In the genomic region with DNA sequence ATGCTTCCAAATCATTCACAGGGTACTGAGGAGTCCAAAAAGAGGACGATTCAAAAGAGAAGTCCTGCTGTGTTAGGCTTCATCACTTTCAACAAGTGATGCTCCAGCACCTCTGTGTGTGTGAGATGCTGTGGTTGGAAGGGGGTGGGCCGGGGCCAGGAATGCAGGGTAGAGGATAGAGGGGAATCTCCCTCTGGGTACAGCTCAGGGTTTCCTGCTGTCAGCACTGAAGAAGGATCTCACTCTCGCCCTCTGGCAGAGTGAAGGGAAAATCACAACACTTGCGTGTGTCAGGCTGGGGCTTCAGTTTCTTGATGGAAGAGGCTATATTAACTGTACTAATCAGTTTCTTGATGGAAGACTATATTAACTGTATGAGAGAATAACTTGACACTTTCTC, we compare ENCODE assay signal across 30 cellular contexts. TPM values are rescaled to one million over a fixed set of nuclear protein-coding genes. Genes with fewer than 3 reads are reported as not detected.
A peak's percentile ranks its signal among the peaks of the same experiment; 100 is the strongest.
DNase-seq lines count a peak whose midpoint lies in the region; ATAC-seq and TF ChIP-seq lines count a peak whose summit lies in the region.
"Had no signal": no experiment of that assay in that cellular context is flagged by ENCODE, and none has a peak within 500 bp of the region (broad histone marks: within the 10 kb centered on the region; RNA-seq: fewer than 3 reads in every experiment).

No MANE protein-coding gene starts in this region.

- H3K27me3 ChIP-seq in HCT116 (ENCODE audit: insufficient read depth, low read length) (peaks cover 41% of the 10 kb centered on the region), endodermal cell (ENCODE audit: control insufficient read depth, insufficient read depth, low read length, poor library complexity, severe bottlenecking) (peaks cover 13% of the 10 kb centered on the region), mesendoderm (ENCODE audit: insufficient read depth, low read length, poor library complexity) (no peaks in the 10 kb centered on the region), Karpas-422 (ENCODE audit: low read length) (no peaks in the 10 kb centered on the region)
- H3K27me3 ChIP-seq: ascending aorta, cardiac muscle cell, foreskin keratinocyte, heart right ventricle, pancreas, SJCRH30, upper lobe of left lung had no signal

- no peaks in the 10 kb centered on the region for H3K36me3 Mint-ChIP-seq in endodermal cell (ENCODE audit: low read depth)
- H3K36me3 Mint-ChIP-seq: activated CD4-positive, alpha-beta memory T cell treated with anti-CD3 and anti-CD28 coated beads for 36 hours; activated naive CD8-positive, alpha-beta T cell; mesothelial cell of epicardium; naive thymus-derived CD4-positive, alpha-beta T cell had no signal

- no peak overlapping the region for H2AFZ ChIP-seq in HCT116 (ENCODE audit: low read depth, low read length, poor library complexity, severe bottlenecking)
- H2AFZ ChIP-seq in Karpas-422 (ENCODE audit: low read length): no peak overlapping the region
- H2AFZ ChIP-seq: GM23248 had no signal

- no peak overlapping the region for H3K27ac ChIP-seq in HCT116 (ENCODE audit: low read depth, low read length)
- no peak overlapping the region for H3K27ac ChIP-seq in endodermal cell (ENCODE audit: low read depth, low read length)
- no peak overlapping the region for H3K27ac ChIP-seq in mesendoderm (ENCODE audit: low read depth, low read length)
- no peak overlapping the region for H3K27ac ChIP-seq in Karpas-422 (ENCODE audit: low read length)
- H3K27ac ChIP-seq: ascending aorta, cardiac muscle cell, coronary artery, esophagus muscularis mucosa, foreskin keratinocyte, GM23248, pancreas, SJCRH30, upper lobe of left lung had no signal

- no peak overlapping the region for H4K8ac ChIP-seq in mesendoderm (ENCODE audit: low read depth, low read length)

- no peak overlapping the region for H2BK120ac ChIP-seq in mesendoderm (ENCODE audit: low read depth, low read length)

- H4K5ac ChIP-seq in mesendoderm (ENCODE audit: low read length): no peak overlapping the region

- no peak overlapping the region for H3K23ac ChIP-seq in mesendoderm (ENCODE audit: low read length)

- WGBS in endodermal cell (ENCODE audit: insufficient coverage in 1 of 2, insufficient read length in 1 of 2), 2 experiments: 50% methylated on average over 1 to 4 of the region's 4 CpGs
- no CpG with 5 or more reads among the region's 4 CpGs for WGBS in mesendoderm (ENCODE audit: extremely low coverage, insufficient coverage, low lambda C conversion rate)

- H3K9me2 ChIP-seq in HCT116 (ENCODE audit: insufficient read depth) (no peaks in the 10 kb centered on the region), Karpas-422 (replicated peaks; ENCODE audit: insufficient read depth, low read length) (no peaks in the 10 kb centered on the region)

- H3K36me3 ChIP-seq in HCT116 (ENCODE audit: control insufficient read depth in 1 of 2, insufficient read depth in 2 of 2, low read length in 2 of 2) (no peaks in the 10 kb centered on the region), endodermal cell (ENCODE audit: control insufficient read depth, insufficient read depth, low read length) (no peaks in the 10 kb centered on the region), mesendoderm (ENCODE audit: control insufficient read depth, insufficient read depth, low read length) (no peaks in the 10 kb centered on the region), Karpas-422 (ENCODE audit: insufficient read depth, low read length) (no peaks in the 10 kb centered on the region)
- H3K36me3 ChIP-seq: ascending aorta, cardiac muscle cell, esophagus muscularis mucosa, heart right ventricle, pancreas, SJCRH30, upper lobe of left lung had no signal

- H3K56ac ChIP-seq in mesendoderm (ENCODE audit: low read length): no peak overlapping the region

- ATAC-seq in HCT116 (peak; percentile 61), GM21737 (IDR thresholded peaks at IDR 0.05; ENCODE audit: unreplicated experiment) (no peak), GM18517 (IDR thresholded peaks at IDR 0.05; ENCODE audit: unreplicated experiment) (no peak)
- ATAC-seq: activated T-helper 17 cell treated with anti-CD3 and anti-CD28 coated beads, Interleukin-2, amount 50 U/mL, for 72 hours; foreskin keratinocyte; naive thymus-derived CD4-positive, alpha-beta T cell; pancreas had no signal

- CTCF ChIA-PET in HCT116 (lab: Charles Lee): no interaction called here

- H2BK15ac ChIP-seq in mesendoderm (replicated peaks; ENCODE audit: low read depth): no peak overlapping the region

- no peak overlapping the region for H3K4ac ChIP-seq in mesendoderm (ENCODE audit: low read depth, low read length)

- RAD21 ChIA-PET in HCT116 (lab: Charles Lee; ENCODE audit: low non-redundant PET in 1 of 2, low total read pairs in 2 of 2, uncharacterized antibody in 2 of 2, unreplicated experiment in 2 of 2): no interaction called here

- H2BK5ac ChIP-seq in mesendoderm (ENCODE audit: low read length): no peak overlapping the region

- BruUV-seq in HCT116 (replicated peaks; lab: Mats Ljungman, UMichigan): no TSS peak

- peaks cover 31% of the 10 kb centered on the region for H3K27me3 Mint-ChIP-seq in endodermal cell (ENCODE audit: insufficient read depth)

- TF ChIP-seq POLR2A in HCT116 (IDR thresholded peaks at IDR 0.05; ENCODE audit: borderline replicate concordance, extremely low read depth, insufficient read depth, insufficient read length): no peak

- H3K4me3 Mint-ChIP-seq in endodermal cell: no peak overlapping the region
- H3K4me3 Mint-ChIP-seq: activated CD4-positive, alpha-beta memory T cell treated with anti-CD3 and anti-CD28 coated beads for 36 hours; activated naive CD8-positive, alpha-beta T cell; activated T-helper 17 cell treated with anti-CD3 and anti-CD28 coated beads, Interleukin-2, amount 50 U/mL, for 72 hours; mesothelial cell of epicardium; naive thymus-derived CD4-positive, alpha-beta T cell had no signal

- no peaks in the 10 kb centered on the region for H3K9me3 Mint-ChIP-seq in endodermal cell
- H3K9me3 Mint-ChIP-seq: activated CD4-positive, alpha-beta memory T cell treated with anti-CD3 and anti-CD28 coated beads for 36 hours; activated T-helper 17 cell treated with anti-CD3 and anti-CD28 coated beads, Interleukin-2, amount 50 U/mL, for 72 hours; mesothelial cell of epicardium; naive thymus-derived CD4-positive, alpha-beta T cell had no signal

- peak; percentile 13 for DNase-seq in Daoy (ENCODE audit: low read depth)
- no peak for DNase-seq in HCT116 (ENCODE audit: low read depth, low spot score)
- peak; percentile 69 for DNase-seq in endodermal cell
- peak; percentile 72 for DNase-seq in mesendoderm
- no peak for DNase-seq in Karpas-422
- DNase-seq: activated CD4-positive, alpha-beta memory T cell treated with anti-CD3 and anti-CD28 coated beads for 36 hours; activated CD8-positive, alpha-beta memory T cell treated with anti-CD3 and anti-CD28 coated beads, Interleukin-2, amount 50 U/mL, for 48 hours; C1 segment of cervical spinal cord; DMS79; foreskin keratinocyte; GM23248; heart right ventricle; naive thymus-derived CD4-positive, alpha-beta T cell; NCI-H187; NCI-H524; pancreas; SJCRH30; stimulated activated CD4-positive, alpha-beta T cell treated with anti-CD3 and anti-CD28 coated beads, Interleukin-2, amount 100 ng/mL, for 48 hours; T-helper 1 cell; upper lobe of left lung had no signal

- POLR2A ChIA-PET in HCT116 (lab: Charles Lee): no interaction called here

- H3K9me3 ChIP-seq in HCT116 (ENCODE audit: control insufficient read depth in 1 of 2, insufficient read depth in 1 of 2, low read depth in 1 of 2, low read length in 2 of 2) (no peaks in the 10 kb centered on the region), endodermal cell (ENCODE audit: control insufficient read depth, low read length) (no peaks in the 10 kb centered on the region), Karpas-422 (ENCODE audit: low read length) (no peaks in the 10 kb centered on the region)
- H3K9me3 ChIP-seq: ascending aorta, esophagus muscularis mucosa, heart right ventricle, pancreas, SJCRH30, upper lobe of left lung had no signal

- H3K18ac ChIP-seq in mesendoderm (ENCODE audit: low read length): no peak overlapping the region

- H3K4me2 ChIP-seq in HCT116 (ENCODE audit: low read length) (no peak overlapping the region), mesendoderm (ENCODE audit: low read length) (no peak overlapping the region), Karpas-422 (ENCODE audit: low read depth, low read length, poor library complexity, severe bottlenecking) (no peak overlapping the region)

- TF ChIP-seq CTCF in HCT116 (IDR thresholded peaks at IDR 0.05 in 2 of 3, conservative IDR thresholded peaks at IDR 0.05 in 1 of 3; ENCODE audit: borderline replicate concordance in 1 of 3, insufficient read depth in 1 of 3, low read depth in 2 of 3, low read length in 2 of 3) (no peak), endodermal cell (conservative IDR thresholded peaks at IDR 0.05) (peak; percentile 50)

- no peaks in the 10 kb centered on the region for H3K4me1 ChIP-seq in HCT116 (ENCODE audit: control insufficient read depth in 1 of 2, insufficient read depth in 2 of 2, low read length in 2 of 2)
- H3K4me1 ChIP-seq in endodermal cell (ENCODE audit: control insufficient read depth, insufficient read depth, low read length): no peaks in the 10 kb centered on the region
- H3K4me1 ChIP-seq in mesendoderm (ENCODE audit: control insufficient read depth, low read depth, low read length): no peaks in the 10 kb centered on the region
- H3K4me1 ChIP-seq in Karpas-422 (ENCODE audit: low read length): no peaks in the 10 kb centered on the region
- H3K4me1 ChIP-seq: ascending aorta, esophagus muscularis mucosa, foreskin keratinocyte, pancreas, SJCRH30 had no signal

- H3K79me2 ChIP-seq in HCT116 (ENCODE audit: insufficient read depth, low read length) (no peaks in the 10 kb centered on the region), mesendoderm (ENCODE audit: control insufficient read depth, insufficient read depth, low read length) (no peaks in the 10 kb centered on the region), Karpas-422 (ENCODE audit: low read length) (no peaks in the 10 kb centered on the region)

- H3K79me1 ChIP-seq in mesendoderm (ENCODE audit: low read length): no peaks in the 10 kb centered on the region

- TF ChIP-seq RAD21 in HCT116 (IDR thresholded peaks at IDR 0.05; ENCODE audit: low read depth): no peak

- no peak overlapping the region for H2AK5ac ChIP-seq in mesendoderm (ENCODE audit: low read length)

- no peak overlapping the region for H3K9ac ChIP-seq in HCT116 (ENCODE audit: low read length)
- no peak overlapping the region for H3K9ac ChIP-seq in endodermal cell (ENCODE audit: extremely low read depth, low read length, poor library complexity, severe bottlenecking)
- no peak overlapping the region for H3K9ac ChIP-seq in mesendoderm (ENCODE audit: low read length)
- no peak overlapping the region for H3K9ac ChIP-seq in Karpas-422 (ENCODE audit: low read length)
- H3K9ac ChIP-seq: GM23248 had no signal

- H4K20me1 ChIP-seq in HCT116 (ENCODE audit: insufficient read depth) (no peaks in the 10 kb centered on the region), Karpas-422 (ENCODE audit: insufficient read depth, low read depth, low read length) (no peaks in the 10 kb centered on the region)

- H3K27ac Mint-ChIP-seq in endodermal cell: no peak overlapping the region
- H3K27ac Mint-ChIP-seq: activated CD4-positive, alpha-beta memory T cell treated with anti-CD3 and anti-CD28 coated beads for 36 hours; activated naive CD8-positive, alpha-beta T cell; activated T-helper 17 cell treated with anti-CD3 and anti-CD28 coated beads, Interleukin-2, amount 50 U/mL, for 72 hours; mesothelial cell of epicardium; naive thymus-derived CD4-positive, alpha-beta T cell had no signal

- no peak overlapping the region for H3K4me3 ChIP-seq in HCT116 (replicated peaks in 1 of 2; ENCODE audit: low read depth in 1 of 2, low read length in 2 of 2)
- no peak overlapping the region for H3K4me3 ChIP-seq in endodermal cell (ENCODE audit: low read length)
- no peak overlapping the region for H3K4me3 ChIP-seq in mesendoderm (ENCODE audit: low read length)
- H3K4me3 ChIP-seq in Karpas-422 (ENCODE audit: low read length): no peak overlapping the region
- H3K4me3 ChIP-seq: ascending aorta, cardiac muscle cell, coronary artery, esophagus muscularis mucosa, GM23248, heart right ventricle, pancreas, SJCRH30, upper lobe of left lung had no signal

- peaks cover 6% of the 10 kb centered on the region for H3K4me1 Mint-ChIP-seq in endodermal cell
- H3K4me1 Mint-ChIP-seq: activated T-helper 17 cell treated with anti-CD3 and anti-CD28 coated beads, Interleukin-2, amount 50 U/mL, for 72 hours had no signal

- intact Hi-C loops in HCT116 (cut with micrococcal nuclease): no loop called here

RNA-seq across cellular contexts. Expression of gene ZNF407, which starts 18.0 kb away (rescaled TPM):
- total RNA-seq in Daoy (2014; rRNA removed; shearing (Covaris generic)): 5.9 TPM in 2 replicates
- total RNA-seq in HCT116 (2021; ENCODE audit: unreplicated experiment) (7.6 TPM), endodermal cell (10 to 100 TPM in 1 of 2 donors, 1 to 10 TPM in 1; 7.6 to 13.1 TPM)
- polyA plus RNA-seq in HCT116 (2012): 2.0 and 2.2 TPM in 2 replicates
- polyA plus RNA-seq in endodermal cell (2013, experiment 1 of 2): 5.1 TPM
- 5.6 TPM for polyA plus RNA-seq in endodermal cell (2013, experiment 2 of 2)
- 2.7 TPM for polyA plus RNA-seq in mesendoderm (2013, experiment 1 of 2)
- polyA plus RNA-seq in mesendoderm (2013, experiment 2 of 2): 2.6 TPM
- total RNA-seq in Karpas-422 (2014; rRNA removed; shearing (Covaris generic); ENCODE audit: low replicate concordance): 14.6 and 18.1 TPM in 2 replicates

RNA-seq across cellular contexts. Expression of gene CNDP1, which starts 45.4 kb away (rescaled TPM):
- total RNA-seq in Daoy (2014; rRNA removed; shearing (Covaris generic)): not detected in 2 replicates
- total RNA-seq in HCT116 (2021; ENCODE audit: unreplicated experiment) (not detected), endodermal cell (under 1 TPM in 1 of 2 donors, not detected in 1; 0.51 TPM)
- 0.01 and 0.03 TPM in 2 replicates for polyA plus RNA-seq in HCT116 (2012)
- polyA plus RNA-seq in endodermal cell (2013, experiment 1 of 2): 0.07 TPM
- not detected for polyA plus RNA-seq in endodermal cell (2013, experiment 2 of 2)
- polyA plus RNA-seq in mesendoderm (2013, experiment 1 of 2): 0.04 TPM
- polyA plus RNA-seq in mesendoderm (2013, experiment 2 of 2): 0.03 TPM
- total RNA-seq in Karpas-422 (2014; rRNA removed; shearing (Covaris generic); ENCODE audit: low replicate concordance): 0.11 TPM in 1 of 2 replicates, not detected in the other
- total RNA-seq: activated CD4-positive, alpha-beta memory T cell treated with anti-CD3 and anti-CD28 coated beads for 36 hours; ascending aorta; cardiac muscle cell; esophagus muscularis mucosa; foreskin keratinocyte; GM23248; SJCRH30; upper lobe of left lung had no signal
- polyA plus RNA-seq: AG04450, cardiac muscle cell, foreskin keratinocyte, GM23248 had no signal

Comparison
In these comparisons a context has a peak if more than half of its experiments do, and no peak if none do; other contexts are left out.
1. DNase-seq: peak in Daoy (single experiment), endodermal cell (single experiment) and mesendoderm (single experiment); none in HCT116 (single experiment) and Karpas-422 (single experiment).